ENCODE assay signal across 9 cellular contexts in genomic region chr5:54985301-54986268, GRCh38. TPM values are rescaled to one million over a fixed set of nuclear protein-coding genes. Genes with fewer than 3 reads are reported as not detected.
A peak's percentile ranks its signal among the peaks of the same experiment; 100 is the strongest.
DNase-seq lines count a peak whose midpoint lies in the region; ATAC-seq and TF ChIP-seq lines count a peak whose summit lies in the region.
"Had no signal": no experiment of that assay in that cellular context is flagged by ENCODE, and none has a peak within 500 bp of the region (broad histone marks: within the 10 kb centered on the region; RNA-seq: fewer than 3 reads in every experiment).

A gene with protein sequence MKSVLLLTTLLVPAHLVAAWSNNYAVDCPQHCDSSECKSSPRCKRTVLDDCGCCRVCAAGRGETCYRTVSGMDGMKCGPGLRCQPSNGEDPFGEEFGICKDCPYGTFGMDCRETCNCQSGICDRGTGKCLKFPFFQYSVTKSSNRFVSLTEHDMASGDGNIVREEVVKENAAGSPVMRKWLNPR (minus strand): TSS chr5:54985593. CDS start chr5:54985517, 76 bp downstream.

- H3K27me3 ChIP-seq in prostate gland (replicated peaks; ENCODE audit: insufficient read depth) = no peaks in the 10 kb centered on the region

- 36% methylated on average over 26 of the region's 26 CpGs for WGBS in prostate gland

- H3K27me3 Mint-ChIP-seq in nephron progenitor cell (ENCODE audit: low read depth, poor library complexity) = peaks cover 6% of the 10 kb centered on the region

- H3K4me1 ChIP-seq in mucosa of descending colon (ENCODE audit: low read depth) (no peaks in the 10 kb centered on the region), prostate gland (replicated peaks) (no peaks in the 10 kb centered on the region)

- H3K4me3 Mint-ChIP-seq in nephron progenitor cell = no peak within 1 kb of the TSS

- H3K9me3 Mint-ChIP-seq in nephron progenitor cell = no peaks in the 10 kb centered on the region

- H3K9me3 ChIP-seq in mucosa of descending colon (no peaks in the 10 kb centered on the region), prostate gland (no peaks in the 10 kb centered on the region)

- no peak within 1 kb of the TSS for H3K27ac ChIP-seq in prostate gland

- no peak for TF ChIP-seq CTCF in nephron progenitor cell (IDR thresholded peaks at IDR 0.05)
- no peak for TF ChIP-seq CTCF in mucosa of descending colon (IDR thresholded peaks at IDR 0.05)
- TF ChIP-seq CTCF in prostate gland (IDR thresholded peaks at IDR 0.05) = no peak

- H3K36me3 ChIP-seq in mucosa of descending colon (ENCODE audit: low read depth) (no peaks in the 10 kb centered on the region), prostate gland (no peaks in the 10 kb centered on the region)

- peaks cover 16% of the 10 kb centered on the region for H3K4me1 Mint-ChIP-seq in nephron progenitor cell

- intact Hi-C loops in mucosa of descending colon (cut with DNase I, micrococcal nuclease) (no loop called here), prostate gland (cut with DNase I) (no loop called here)

- H3K4me3 ChIP-seq in mucosa of descending colon (no peak within 1 kb of the TSS), prostate gland (no peak within 1 kb of the TSS)

- DNase-seq in COR-L47 (lab: John Stamatoyannopoulos, UW) (peak; percentile 49), LHCN-M2 (ENCODE audit: low read depth) (peak; percentile 81), dermis blood vessel endothelial cell (peak; percentile 95), nephron progenitor cell (peak; percentile 8), OCI-M2 (lab: John Stamatoyannopoulos, UW; ENCODE audit: unreplicated experiment) (no peak), mucosa of descending colon (no peak), prostate gland (ENCODE audit: low spot score) (no peak)
- no peak for DNase-seq in activated CD8-positive, alpha-beta memory T cell treated with anti-CD3 and anti-CD28 coated beads, Interleukin-2, amount 50 U/mL, for 4 hours
- DNase-seq: NCI-H187 had no signal

- no peak for TF ChIP-seq POLR2A in prostate gland (IDR thresholded peaks at IDR 0.05)

- no peak for ATAC-seq in mucosa of descending colon

- H3K27ac Mint-ChIP-seq in nephron progenitor cell = peak within 1 kb of the TSS; percentile 66

- H3K36me3 Mint-ChIP-seq in nephron progenitor cell (ENCODE audit: low read depth) = no peaks in the 10 kb centered on the region

RNA-seq across cellular contexts. Expression of the gene that starts here (rescaled TPM):
- 0.98 and 6.7 TPM in 2 replicates for total RNA-seq in LHCN-M2 (2014; rRNA removed)
- polyA plus RNA-seq in LHCN-M2 (2012) = 0.64 TPM
- 54.5 and 70.8 TPM in 2 replicates for total RNA-seq in dermis blood vessel endothelial cell
- not detected for total RNA-seq in mucosa of descending colon
- total RNA-seq in prostate gland = not detected

Comparison
In these comparisons a context has a peak if more than half of its experiments do, and no peak if none do; other contexts are left out.
1. DNase-seq: peak in COR-L47 (single experiment), LHCN-M2 (single experiment), dermis blood vessel endothelial cell (single experiment) and nephron progenitor cell (single experiment); none in OCI-M2 (single experiment), mucosa of descending colon (0 of 3), prostate gland (single experiment) and activated CD8-positive, alpha-beta memory T cell treated with anti-CD3 and anti-CD28 coated beads, Interleukin-2, amount 50 U/mL, for 4 hours (single experiment).